1 cellular context compared by ENCODE assay signal in the genomic region with DNA sequence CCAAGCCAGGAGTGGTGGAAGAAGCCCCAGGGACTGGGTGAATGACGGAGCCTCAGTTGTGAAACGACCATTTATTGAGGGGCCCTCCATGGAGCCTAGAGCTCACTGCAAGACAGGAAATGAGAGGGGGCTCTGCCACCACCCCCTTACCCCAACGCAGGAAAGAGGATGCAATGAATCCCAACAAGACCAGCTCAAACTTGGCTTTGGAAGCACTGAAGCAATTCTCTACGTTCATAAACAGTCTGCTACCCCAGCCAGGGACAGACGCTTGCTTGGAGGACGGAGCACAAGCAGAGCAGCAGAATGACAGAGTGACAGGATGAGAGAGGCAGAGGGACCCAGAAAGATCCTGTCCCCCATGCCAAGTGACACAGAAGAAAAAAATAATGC.
TF ChIP-seq lines count a peak whose summit lies in the region.

No MANE protein-coding gene starts in this region.

TF ChIP-seq in endothelial cell of umbilical vein, 7 proteins besides CTCF, POLR2A, EP300 and RAD21:
- TF ChIP-seq JUN (IDR thresholded peaks at IDR 0.05; ENCODE audit: borderline replicate concordance, insufficient read depth, insufficient read length, low read depth) (no peak), POLR2AphosphoS5 (IDR thresholded peaks at IDR 0.05; ENCODE audit: insufficient read depth, low read depth, low read length) (no peak), FOS (IDR thresholded peaks at IDR 0.05; ENCODE audit: borderline replicate concordance, insufficient read depth, low read length) (no peak), EZH2 (IDR thresholded peaks at IDR 0.05; ENCODE audit: borderline replicate concordance, low read depth, low read length, severe bottlenecking) (no peak), GATA2 (IDR thresholded peaks at IDR 0.05; ENCODE audit: insufficient read depth, insufficient read length, low read depth, low read length) (no peak), MYC (IDR thresholded peaks at IDR 0.05; ENCODE audit: low read depth, low read length) (no peak)
- TF ChIP-seq, protein P1, sequence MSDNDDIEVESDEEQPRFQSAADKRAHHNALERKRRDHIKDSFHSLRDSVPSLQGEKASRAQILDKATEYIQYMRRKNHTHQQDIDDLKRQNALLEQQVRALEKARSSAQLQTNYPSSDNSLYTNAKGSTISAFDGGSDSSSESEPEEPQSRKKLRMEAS (IDR thresholded peaks at IDR 0.05; ENCODE audit: insufficient read depth, insufficient read length): no peak
